1 cellular context compared by ENCODE assay signal in the genomic region with DNA sequence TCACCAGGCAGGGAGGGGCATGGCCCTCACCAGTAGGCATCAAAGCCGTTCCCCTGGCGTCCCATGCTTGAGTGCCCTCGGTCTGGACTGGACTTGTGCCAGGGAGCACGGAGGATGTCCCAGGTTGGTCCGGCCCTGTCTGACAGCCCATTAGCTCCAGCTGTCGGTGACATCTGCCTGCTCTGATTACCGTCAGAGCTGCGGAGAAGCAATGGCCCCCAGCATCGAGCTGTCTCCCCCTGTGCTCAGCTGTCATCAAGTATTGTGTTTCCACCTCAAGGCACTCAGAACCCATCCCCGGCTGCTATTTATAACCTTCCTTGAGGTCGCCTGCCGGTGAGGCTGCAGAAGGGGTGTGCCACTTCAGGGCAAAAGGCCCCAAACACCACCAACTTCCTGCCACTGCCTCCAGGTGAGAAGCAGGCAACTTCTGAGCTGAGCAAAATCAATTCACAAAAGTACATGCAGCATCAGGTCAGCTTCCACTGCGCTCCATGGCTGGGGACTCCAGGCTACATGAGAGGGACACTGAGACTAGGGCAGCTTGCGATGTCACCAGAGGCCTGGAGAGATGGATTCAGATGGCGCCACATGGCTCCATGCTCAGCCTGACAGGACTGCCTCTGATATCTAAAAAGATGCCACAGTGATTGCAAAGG.
A peak's percentile ranks its signal among the peaks of the same experiment; 100 is the strongest.
TF ChIP-seq lines count a peak whose summit lies in the region.

No MANE protein-coding gene starts in this region.

TF ChIP-seq in GM12878, 131 proteins besides CTCF, POLR2A, EP300 and RAD21 (continued from another document):
- TF ChIP-seq, protein P1, sequence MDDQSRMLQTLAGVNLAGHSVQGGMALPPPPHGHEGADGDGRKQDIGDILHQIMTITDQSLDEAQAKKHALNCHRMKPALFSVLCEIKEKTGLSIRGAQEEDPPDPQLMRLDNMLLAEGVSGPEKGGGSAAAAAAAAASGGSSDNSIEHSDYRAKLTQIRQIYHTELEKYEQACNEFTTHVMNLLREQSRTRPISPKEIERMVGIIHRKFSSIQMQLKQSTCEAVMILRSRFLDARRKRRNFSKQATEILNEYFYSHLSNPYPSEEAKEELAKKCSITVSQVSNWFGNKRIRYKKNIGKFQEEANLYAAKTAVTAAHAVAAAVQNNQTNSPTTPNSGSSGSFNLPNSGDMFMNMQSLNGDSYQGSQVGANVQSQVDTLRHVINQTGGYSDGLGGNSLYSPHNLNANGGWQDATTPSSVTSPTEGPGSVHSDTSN (IDR thresholded peaks at IDR 0.05; ENCODE audit: insufficient replicate concordance, low read depth, low read length) = peak; percentile 43
- TF ChIP-seq, protein P2, sequence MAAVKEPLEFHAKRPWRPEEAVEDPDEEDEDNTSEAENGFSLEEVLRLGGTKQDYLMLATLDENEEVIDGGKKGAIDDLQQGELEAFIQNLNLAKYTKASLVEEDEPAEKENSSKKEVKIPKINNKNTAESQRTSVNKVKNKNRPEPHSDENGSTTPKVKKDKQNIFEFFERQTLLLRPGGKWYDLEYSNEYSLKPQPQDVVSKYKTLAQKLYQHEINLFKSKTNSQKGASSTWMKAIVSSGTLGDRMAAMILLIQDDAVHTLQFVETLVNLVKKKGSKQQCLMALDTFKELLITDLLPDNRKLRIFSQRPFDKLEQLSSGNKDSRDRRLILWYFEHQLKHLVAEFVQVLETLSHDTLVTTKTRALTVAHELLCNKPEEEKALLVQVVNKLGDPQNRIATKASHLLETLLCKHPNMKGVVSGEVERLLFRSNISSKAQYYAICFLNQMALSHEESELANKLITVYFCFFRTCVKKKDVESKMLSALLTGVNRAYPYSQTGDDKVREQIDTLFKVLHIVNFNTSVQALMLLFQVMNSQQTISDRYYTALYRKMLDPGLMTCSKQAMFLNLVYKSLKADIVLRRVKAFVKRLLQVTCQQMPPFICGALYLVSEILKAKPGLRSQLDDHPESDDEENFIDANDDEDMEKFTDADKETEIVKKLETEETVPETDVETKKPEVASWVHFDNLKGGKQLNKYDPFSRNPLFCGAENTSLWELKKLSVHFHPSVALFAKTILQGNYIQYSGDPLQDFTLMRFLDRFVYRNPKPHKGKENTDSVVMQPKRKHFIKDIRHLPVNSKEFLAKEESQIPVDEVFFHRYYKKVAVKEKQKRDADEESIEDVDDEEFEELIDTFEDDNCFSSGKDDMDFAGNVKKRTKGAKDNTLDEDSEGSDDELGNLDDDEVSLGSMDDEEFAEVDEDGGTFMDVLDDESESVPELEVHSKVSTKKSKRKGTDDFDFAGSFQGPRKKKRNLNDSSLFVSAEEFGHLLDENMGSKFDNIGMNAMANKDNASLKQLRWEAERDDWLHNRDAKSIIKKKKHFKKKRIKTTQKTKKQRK (IDR thresholded peaks at IDR 0.05; ENCODE audit: low read depth, low read length) = no peak
- TF ChIP-seq NR2F1 (conservative IDR thresholded peaks at IDR 0.05) (0 out of 2 replicates have a peak, but pooled peaks have one; percentile 12), PAX5 (IDR thresholded peaks at IDR 0.05; ENCODE audit: borderline replicate concordance, low read depth, low read length) (peak; percentile 74; the same call in 1 of the 2 replicates), BACH1 (IDR thresholded peaks at IDR 0.05; ENCODE audit: borderline replicate concordance) (peak; percentile 34; the same call in 1 of the 2 replicates), LARP7 (IDR thresholded peaks at IDR 0.05) (0 out of 2 replicates have a peak, but pooled peaks have one; percentile 3), IKZF1 (conservative IDR thresholded peaks at IDR 0.05) (0 out of 2 replicates have a peak, but pooled peaks have one; percentile 31), MEF2B (IDR thresholded peaks at IDR 0.05; ENCODE audit: partially characterized antibody, poor library complexity, severe bottlenecking) (peak; percentile 61), TCF3 (IDR thresholded peaks at IDR 0.05; ENCODE audit: borderline replicate concordance, insufficient read depth, low read depth, low read length) (peak; percentile 80; the same call in 1 of the 2 replicates), SRF (IDR thresholded peaks at IDR 0.05; ENCODE audit: low read depth in 2 of 2, low read length in 2 of 2) (no peak), TCF12 (IDR thresholded peaks at IDR 0.05; ENCODE audit: low read depth, low read length) (peak; percentile 82; the same call in 1 of the 2 replicates), DPF2 (IDR thresholded peaks at IDR 0.05) (peak; percentile 22), RUNX3 (IDR thresholded peaks at IDR 0.05; ENCODE audit: low read length) (peak; percentile 17; the same call in 1 of the 2 replicates)
